ENCODE assay signal across 16 cellular contexts in the genomic region with DNA sequence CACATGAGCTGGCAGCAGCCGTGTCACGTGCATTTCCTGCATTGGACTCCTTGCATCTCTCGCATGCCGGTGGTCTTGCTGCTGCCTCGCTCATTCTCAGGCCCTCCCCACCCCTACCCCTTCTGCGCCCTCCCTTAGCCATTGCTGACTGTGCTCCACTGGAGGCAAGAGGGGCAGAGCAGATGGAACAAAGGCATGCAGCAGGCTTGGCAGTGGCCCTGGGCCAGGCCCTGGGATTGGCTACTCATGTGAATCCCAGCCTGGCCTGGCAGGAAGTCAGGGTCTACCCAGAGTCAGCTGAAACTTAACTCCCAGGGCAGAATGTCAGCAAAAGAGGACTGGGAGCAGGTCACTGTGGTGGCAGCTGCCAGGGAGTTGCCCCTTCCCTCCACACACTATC.
DNase-seq lines count a peak whose midpoint lies in the region; FAIRE-seq and TF ChIP-seq lines count a peak whose summit lies in the region.
"Had no signal": no experiment of that assay in that cellular context is flagged by ENCODE, and none has a peak within 500 bp of the region (broad histone marks: within the 10 kb centered on the region; RNA-seq: fewer than 3 reads in every experiment).

No MANE protein-coding gene starts in this region.

- no peaks in the 10 kb centered on the region for H3K4me1 ChIP-seq in neuronal stem cell (ENCODE audit: control insufficient read depth in 2 of 2, insufficient read depth in 1 of 2, low read depth in 1 of 2, low read length in 2 of 2)

- H3K36me3 ChIP-seq in WERI-Rb-1 (no peaks in the 10 kb centered on the region), neuronal stem cell (replicated peaks in 1 of 2; ENCODE audit: control insufficient read depth in 2 of 2, insufficient read depth in 2 of 2, low read length in 2 of 2) (no peaks in the 10 kb centered on the region)
- H3K36me3 ChIP-seq: transverse colon had no signal

- peak overlapping the region; percentile 32 for H2AFZ ChIP-seq in neuronal stem cell (ENCODE audit: low read length)

- H3K4me2 ChIP-seq in neuronal stem cell (ENCODE audit: insufficient read depth, low read length, poor library complexity, severe bottlenecking) = no peak overlapping the region

- H2BK120ac ChIP-seq in neuronal stem cell (ENCODE audit: low read depth, low read length) = no peak overlapping the region

- WGBS in neuronal stem cell (ENCODE audit: extremely low coverage in 2 of 2, insufficient read length in 2 of 2, insufficient replicate concordance in 1 of 2), 2 donors = no CpG with 5 or more reads among the region's 6 CpGs

- H2BK15ac ChIP-seq in neuronal stem cell (ENCODE audit: low read length) = no peak overlapping the region

- H3K4ac ChIP-seq in neuronal stem cell (ENCODE audit: low read length) = no peak overlapping the region

- no peaks in the 10 kb centered on the region for H3K9me3 ChIP-seq in WERI-Rb-1 (ENCODE audit: severe bottlenecking)
- no peaks in the 10 kb centered on the region for H3K9me3 ChIP-seq in neuronal stem cell (replicated peaks in 1 of 2; ENCODE audit: control insufficient read depth in 2 of 2, insufficient read depth in 1 of 2, low read depth in 1 of 2, low read length in 2 of 2)
- H3K9me3 ChIP-seq: transverse colon had no signal

- H2BK5ac ChIP-seq in neuronal stem cell (ENCODE audit: low read length) = no peak overlapping the region

- no peaks in the 10 kb centered on the region for H3K79me1 ChIP-seq in neuronal stem cell (ENCODE audit: low read depth, low read length)

- DNase-seq in AG10803 (ENCODE audit: low read depth) (peak; percentile 3), WERI-Rb-1 (peak; percentile 5), head of caudate nucleus (peak in 41 of 42 donors; percentile 51 to 88 (median 74)), neuronal stem cell (ENCODE audit: low spot score) (no peak), T-helper 2 cell (no peak), Kasumi-1 (lab: John Stamatoyannopoulos, UW) (no peak), GM19239 (ENCODE audit: insufficient read length, low spot score) (no peak)
- no peak for DNase-seq in activated T-cell treated with anti-CD3 and anti-CD28 coated beads, Interleukin-2, amount 50 U/mL, for 1 hour
- DNase-seq: activated naive CD4-positive, alpha-beta T cell treated with anti-CD3 and anti-CD28 coated beads for 36 hours; central memory CD4-positive, alpha-beta T cell; DMS153; mammary epithelial cell; NCI-H1417; SHP77; transverse colon had no signal

- H3K27me3 ChIP-seq in WERI-Rb-1 (ENCODE audit: insufficient read depth, low read depth, severe bottlenecking) (no peaks in the 10 kb centered on the region), neuronal stem cell (ENCODE audit: control insufficient read depth in 3 of 3, insufficient read depth in 3 of 3, low read depth in 1 of 3, low read length in 3 of 3) (peaks cover 0 to 2% (median 0%) of the 10 kb centered on the region in 3 experiments)
- H3K27me3 ChIP-seq: transverse colon had no signal

- TF ChIP-seq CTCF in AG10803 (conservative IDR thresholded peaks at IDR 0.05; ENCODE audit: low read length) (no peak), WERI-Rb-1 (IDR thresholded peaks at IDR 0.05; ENCODE audit: low read depth, low read length) (no peak)

- H3K18ac ChIP-seq in neuronal stem cell (ENCODE audit: low read length) = peak overlapping the region; percentile 21

- intact Hi-C loops in head of caudate nucleus (cut with DNase I) = no loop called here

- no peak overlapping the region for H3K4me3 ChIP-seq in AG10803 (ENCODE audit: low read length)
- no peak overlapping the region for H3K4me3 ChIP-seq in WERI-Rb-1 (ENCODE audit: low read depth, low read length)
- no peak overlapping the region for H3K4me3 ChIP-seq in neuronal stem cell (ENCODE audit: low read length in 2 of 2)
- H3K4me3 ChIP-seq: transverse colon had no signal

- no peak overlapping the region for H3K27ac ChIP-seq in WERI-Rb-1
- no peak overlapping the region for H3K27ac ChIP-seq in neuronal stem cell (replicated peaks; ENCODE audit: low read length)

- H3K9ac ChIP-seq in neuronal stem cell (ENCODE audit: low read depth, low read length, poor library complexity) = no peak overlapping the region

- no peak overlapping the region for H4K8ac ChIP-seq in neuronal stem cell (ENCODE audit: low read depth, low read length)

- H2BK12ac ChIP-seq in neuronal stem cell (ENCODE audit: low read length) = no peak overlapping the region

- H4K91ac ChIP-seq in neuronal stem cell (ENCODE audit: low read depth, low read length, poor library complexity) = no peak overlapping the region

- no peak for FAIRE-seq in GM19239 (lab: Jason Lieb, UNC)
- FAIRE-seq: TTC549 had no signal

- no peak overlapping the region for H3K14ac ChIP-seq in neuronal stem cell (ENCODE audit: low read length)

- no peak overlapping the region for H3K23ac ChIP-seq in neuronal stem cell (ENCODE audit: low read depth, low read length, poor library complexity)

- no peak overlapping the region for H2AK5ac ChIP-seq in neuronal stem cell (ENCODE audit: low read depth, low read length)

Comparison
In these comparisons a context has a peak if more than half of its experiments do, and no peak if none do; other contexts are left out.
1. DNase-seq: peak in AG10803 (single experiment), WERI-Rb-1 (single experiment) and head of caudate nucleus (41 of 42); none in neuronal stem cell (single experiment), T-helper 2 cell (0 of 5), activated T-cell treated with anti-CD3 and anti-CD28 coated beads, Interleukin-2, amount 50 U/mL, for 1 hour (single experiment), Kasumi-1 (0 of 2) and GM19239 (single experiment).